ENCODE assay signal across 23 cellular contexts in the genomic region with DNA sequence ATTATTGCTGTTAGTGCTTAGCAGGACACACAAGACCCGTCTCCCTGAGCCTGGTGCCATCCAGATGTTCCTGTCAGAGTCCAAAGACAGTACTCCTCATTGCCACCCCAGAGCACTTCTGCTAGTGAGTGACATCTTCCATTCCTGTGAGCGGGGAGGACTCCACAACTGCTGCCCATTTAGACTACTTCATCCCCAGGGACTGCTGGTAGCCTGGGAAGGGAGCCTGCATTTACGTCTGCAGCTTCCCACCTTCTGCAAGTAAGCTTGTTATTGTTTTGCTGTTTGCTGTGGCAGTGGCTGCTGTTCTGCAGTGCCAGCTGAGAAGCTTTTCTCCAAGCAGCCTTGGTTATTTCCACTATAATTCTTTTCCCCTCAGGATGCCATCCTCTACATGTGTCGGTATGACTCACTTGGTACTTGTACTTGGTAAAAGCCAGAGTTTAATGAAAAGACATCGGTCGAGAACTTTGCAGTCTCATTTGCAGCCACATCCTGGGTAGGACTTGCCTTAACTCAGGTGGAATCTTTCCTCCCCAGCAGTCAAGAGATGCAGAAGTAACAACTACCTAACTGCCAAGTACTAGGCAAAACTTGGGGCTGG. TPM values are rescaled to one million over a fixed set of nuclear protein-coding genes. Genes with fewer than 3 reads are reported as not detected.
DNase-seq lines count a peak whose midpoint lies in the region; ATAC-seq and TF ChIP-seq lines count a peak whose summit lies in the region.
"Had no signal": no experiment of that assay in that cellular context is flagged by ENCODE, and none has a peak within 500 bp of the region (broad histone marks: within the 10 kb centered on the region; RNA-seq: fewer than 3 reads in every experiment).

No MANE protein-coding gene starts in this region.

- no peaks in the 10 kb centered on the region for H3K36me3 ChIP-seq in GM23248 (ENCODE audit: low read depth)
- no peaks in the 10 kb centered on the region for H3K36me3 ChIP-seq in gastrocnemius medialis
- H3K36me3 ChIP-seq: brain microvascular endothelial cell, esophagus squamous epithelium, gastroesophageal sphincter, tibial nerve had no signal

- H3K9me2 ChIP-seq in GM23248 (ENCODE audit: insufficient read depth) = no peaks in the 10 kb centered on the region

- H3F3A ChIP-seq in GM23248 (ENCODE audit: insufficient read depth) = 0 out of 2 replicates have a peak, but pooled peaks cover 4% of the 10 kb centered on the region

- DNase-seq in GM23248 (peak; percentile 59), RPMI7951 (ENCODE audit: low read depth) (peak; percentile 42), epithelial cell of esophagus (ENCODE audit: low read depth) (peak; percentile 20), right cardiac atrium (no peak), gastrocnemius medialis (no peak), NCI-H748 (lab: John Stamatoyannopoulos, UW; ENCODE audit: unreplicated experiment) (no peak)
- DNase-seq: activated CD4-positive, alpha-beta T cell treated with anti-CD3 and anti-CD28 coated beads, Interleukin-2, amount 50 U/mL, for 4 hours; activated naive CD4-positive, alpha-beta T cell; activated T-cell treated with anti-CD3 and anti-CD28 coated beads, Interleukin-2, amount 50 U/mL, for 72 hours; brain microvascular endothelial cell; DMS79 treated with DMSO at 0.1 percent for 48 hours; esophagus squamous epithelium; Karpas-422; stimulated activated CD4-positive, alpha-beta T cell treated with anti-CD3 and anti-CD28 coated beads, Interleukin-15, amount 100 ng/mL, for 24 hours; stimulated activated CD4-positive, alpha-beta T cell treated with anti-CD3 and anti-CD28 coated beads, Interleukin-4, amount 100 ng/mL, for 4 hours; T-helper 17 cell had no signal

- H3K4me3 ChIP-seq in GM23248 (no peak overlapping the region), epithelial cell of esophagus (ENCODE audit: low read length) (no peak overlapping the region), right cardiac atrium (ENCODE audit: low read length) (no peak overlapping the region), gastrocnemius medialis (no peak overlapping the region)
- H3K4me3 ChIP-seq: esophagus squamous epithelium, gastroesophageal sphincter, hepatocyte, lung, tibial nerve had no signal

- TF ChIP-seq POLR2A in gastrocnemius medialis (IDR thresholded peaks at IDR 0.05) = no peak

- no peaks in the 10 kb centered on the region for H3K79me2 ChIP-seq in GM23248 (ENCODE audit: insufficient read depth)
- H3K79me2 ChIP-seq: hepatocyte had no signal

- TF ChIP-seq CTCF in epithelial cell of esophagus (IDR thresholded peaks at IDR 0.05; ENCODE audit: insufficient read depth, low read depth, low read length, missing control alignments) = no peak
- no peak for TF ChIP-seq CTCF in gastrocnemius medialis (IDR thresholded peaks at IDR 0.05 in 4 of 5, conservative IDR thresholded peaks at IDR 0.05 in 1 of 5)

- ATAC-seq in HG02623 (IDR thresholded peaks at IDR 0.05; ENCODE audit: unreplicated experiment) (no peak), right cardiac atrium (no peak), gastrocnemius medialis (no peak)
- ATAC-seq: activated CD4-positive, CD25-positive, alpha-beta regulatory T cell treated with anti-CD3 and anti-CD28 coated beads, Interleukin-2, amount 50 U/mL, for 24 hours; activated T-cell treated with anti-CD3 and anti-CD28 coated beads, Interleukin-2, amount 50 U/mL, for 72 hours; gastroesophageal sphincter; HCT116; T-helper 17 cell had no signal

- intact Hi-C loops in right cardiac atrium (cut with DNase I) = no loop called here
- intact Hi-C loops in gastrocnemius medialis (cut with DNase I; ENCODE audit: low total_unique reads) = loop anchor here (5.0 kb wide), 1 partner anchor 626 kb away; no protein-coding TSS in a partner anchor

- H2AFZ ChIP-seq in GM23248 = no peak overlapping the region
- H2AFZ ChIP-seq: hepatocyte had no signal

- H3K27me3 ChIP-seq in GM23248 (replicated peaks; ENCODE audit: insufficient read depth) (no peaks in the 10 kb centered on the region), right cardiac atrium (ENCODE audit: control insufficient read depth, insufficient read depth) (no peaks in the 10 kb centered on the region), gastrocnemius medialis (no peaks in the 10 kb centered on the region)
- H3K27me3 ChIP-seq: brain microvascular endothelial cell, gastroesophageal sphincter, tibial nerve had no signal

- H3K27ac ChIP-seq in GM23248 = no peak overlapping the region
- H3K27ac ChIP-seq in right cardiac atrium (ENCODE audit: low read length) = no peak overlapping the region
- H3K27ac ChIP-seq in gastrocnemius medialis = no peak overlapping the region
- H3K27ac ChIP-seq: brain microvascular endothelial cell, esophagus squamous epithelium, gastroesophageal sphincter, hepatocyte, tibial nerve had no signal

- no peaks in the 10 kb centered on the region for H3K9me3 ChIP-seq in GM23248 (ENCODE audit: low read depth)
- no peaks in the 10 kb centered on the region for H3K9me3 ChIP-seq in right cardiac atrium (ENCODE audit: control insufficient read depth, low read length)
- H3K9me3 ChIP-seq in gastrocnemius medialis = no peaks in the 10 kb centered on the region
- H3K9me3 ChIP-seq: esophagus squamous epithelium, gastroesophageal sphincter, tibial nerve had no signal

- H3K9ac ChIP-seq in GM23248 = no peak overlapping the region

- WGBS in GM23248 (ENCODE audit: low coverage in 1 of 2, low lambda C conversion rate in 2 of 2, missing lambda C conversion rate in 2 of 2), 2 experiments = 51 to 67% methylated on average over 6 of the region's 6 CpGs
- 75% methylated on average over 6 of the region's 6 CpGs for WGBS in right cardiac atrium

- H3K4me1 ChIP-seq in GM23248 (ENCODE audit: insufficient read depth) (0 out of 2 replicates have a peak, but pooled peaks cover 6% of the 10 kb centered on the region), right cardiac atrium (ENCODE audit: control insufficient read depth, insufficient read depth, low read length) (no peaks in the 10 kb centered on the region), gastrocnemius medialis (no peaks in the 10 kb centered on the region)
- H3K4me1 ChIP-seq: esophagus squamous epithelium, gastroesophageal sphincter, tibial nerve had no signal

- in situ Hi-C loops in GM23248 (cut with MboI) = no loop called here
- in situ Hi-C loops in gastrocnemius medialis (cut with MboI; ENCODE audit: low sequenced_read_pairs in 4 of 4) = no loop called here

- no peaks in the 10 kb centered on the region for H4K20me1 ChIP-seq in GM23248 (ENCODE audit: insufficient read depth)

- H3K4me2 ChIP-seq in GM23248 (ENCODE audit: unreplicated experiment) = no peak overlapping the region
- H3K4me2 ChIP-seq: hepatocyte had no signal

RNA-seq across cellular contexts. Expression of a gene that starts 10.6 kb away (rescaled TPM):
- total RNA-seq in GM23248 (2014; rRNA removed; shearing (Covaris generic)) = 71.7 and 149 TPM in 2 replicates
- polyA plus RNA-seq in GM23248 (2016; fragmentation: Nextera tagmentation; extraction: Ambion mirVana) (261 and 267 TPM in 2 replicates), right cardiac atrium (19.7 TPM)
- total RNA-seq in RPMI7951 (2014; rRNA removed; shearing (Covaris generic)) = 26.4 and 35.8 TPM in 2 replicates
- total RNA-seq in right cardiac atrium (100 to 1,000 TPM in 2 of 4 donors, 10 to 100 TPM in 2; 89.9 to 196 (median 130) TPM), gastrocnemius medialis (100 to 1,000 TPM in 2 of 4 donors, 10 to 100 TPM in 2; 44.2 to 120 (median 83.4) TPM)

Comparison
In these comparisons a context has a peak if more than half of its experiments do, and no peak if none do; other contexts are left out.
1. DNase-seq: peak in GM23248 (single experiment), RPMI7951 (single experiment) and epithelial cell of esophagus (single experiment); none in right cardiac atrium (0 of 3), gastrocnemius medialis (0 of 2) and NCI-H748 (single experiment).